8 cellular contexts compared by ENCODE assay signal in genomic region chr20:46400828-46401477, GRCh38. TPM values are rescaled to one million over a fixed set of nuclear protein-coding genes. Genes with fewer than 3 reads are reported as not detected.
DNase-seq lines count a peak whose midpoint lies in the region; ATAC-seq and TF ChIP-seq lines count a peak whose summit lies in the region.

No MANE protein-coding gene starts in this region.

- POLR2A ChIA-PET in WTC11 (lab: Charles Lee): interaction anchor here (0.6 to 1.3 kb wide), 3 partner anchors 23 to 398 kb away, joined by 3 to 5 read pairs (median 3); no protein-coding TSS in a partner anchor

- no peaks in the 10 kb centered on the region for H3K9me3 Mint-ChIP-seq in WTC11

- H3K27ac Mint-ChIP-seq in WTC11: peak overlapping the region; percentile 90

- peak; percentile 12 for DNase-seq in activated CD4-positive, CD25-positive, alpha-beta regulatory T cell treated with anti-CD3 and anti-CD28 coated beads, Interleukin-2, amount 50 U/mL, for 16 hours (ENCODE audit: low read depth, low spot score)
- DNase-seq in activated CD4-positive, CD25-positive, alpha-beta regulatory T cell (lab: John Stamatoyannopoulos, UW): no peak
- no peak for DNase-seq in WTC11 (ENCODE audit: low spot score)
- DNase-seq in fibroblast of peridontal ligament (ENCODE audit: extremely low read depth): peak; percentile 82
- no peak for DNase-seq in NCI-H226

- peak overlapping the region; percentile 26; the same call in 1 of the 2 replicates for H3K4me3 Mint-ChIP-seq in WTC11

- peaks cover 28% of the 10 kb centered on the region for H3K4me1 Mint-ChIP-seq in WTC11

- ATAC-seq in WTC11: peak; percentile 77
- no peak for ATAC-seq in GM19463 (IDR thresholded peaks at IDR 0.05; ENCODE audit: unreplicated experiment)
- no peak for ATAC-seq in HG02678 (IDR thresholded peaks at IDR 0.05; ENCODE audit: unreplicated experiment)

- H3K27me3 Mint-ChIP-seq in WTC11 (ENCODE audit: low read depth): no peaks in the 10 kb centered on the region

- no peak overlapping the region for H3K4me3 ChIP-seq in skin epidermis

- no peak for TF ChIP-seq CTCF in WTC11 (IDR thresholded peaks at IDR 0.05)

- CTCF ChIA-PET in WTC11 (lab: Charles Lee): interaction anchor here (0.7 to 3.9 kb wide), 9 partner anchors 11 to 389 kb away, joined by 3 to 15 read pairs (median 5); no protein-coding TSS in a partner anchor

- H3K36me3 Mint-ChIP-seq in WTC11: peaks cover 2% of the 10 kb centered on the region; the same call in 1 of the 2 replicates

- peak overlapping the region in 20 of 21 experiments; percentile 1 to 85 (median 73) for H3K27ac ChIP-seq in skin epidermis

TF ChIP-seq in WTC11, 78 proteins besides CTCF, POLR2A, EP300 and RAD21:
- TF ChIP-seq ZNF416 (CRISPR knock-in tag; IDR thresholded peaks at IDR 0.05) (no peak), PRDM15 (CRISPR knock-in tag; IDR thresholded peaks at IDR 0.05) (peak; percentile 93)
TF ChIP-seq in WTC11: peak in this region for 1.

RNA-seq across cellular contexts. Expression of gene ELMO2, which starts 5.5 kb away (rescaled TPM):
- 28.4 to 35.5 TPM (median 32.3 TPM) in 3 replicates for total RNA-seq in WTC11 (2021)

Comparison
In these comparisons a context has a peak if more than half of its experiments do, and no peak if none do; other contexts are left out.
1. DNase-seq: peak in activated CD4-positive, CD25-positive, alpha-beta regulatory T cell treated with anti-CD3 and anti-CD28 coated beads, Interleukin-2, amount 50 U/mL, for 16 hours (single experiment) and fibroblast of peridontal ligament (single experiment); none in activated CD4-positive, CD25-positive, alpha-beta regulatory T cell (0 of 4), WTC11 (single experiment) and NCI-H226 (single experiment).